ENCODE assay signal across 9 cellular contexts in genomic region chr2:42959148-42959992, GRCh38.
DNase-seq lines count a peak whose midpoint lies in the region; ATAC-seq, FAIRE-seq and TF ChIP-seq lines count a peak whose summit lies in the region.
"Had no signal": no experiment of that assay in that cellular context is flagged by ENCODE, and none has a peak within 500 bp of the region (broad histone marks: within the 10 kb centered on the region; RNA-seq: fewer than 3 reads in every experiment).

No MANE protein-coding gene starts in this region.

- H3K9me3 Mint-ChIP-seq in nephron: no peaks in the 10 kb centered on the region
- H3K9me3 Mint-ChIP-seq in type B pancreatic cell: no peaks in the 10 kb centered on the region
- H3K9me3 Mint-ChIP-seq in stimulated activated effector memory CD8-positive, alpha-beta T cell treated with anti-CD3 and anti-CD28 coated beads, Interleukin-12 subunit alpha, Interleukin-12 subunit beta, amount 100 ng/mL, for 72 hours: no peaks in the 10 kb centered on the region
- H3K9me3 Mint-ChIP-seq: activated naive CD4-positive, alpha-beta T cell treated with anti-CD3 and anti-CD28 coated beads, Interleukin-2, amount 50 U/mL, for 24 hours had no signal

- H3K27ac Mint-ChIP-seq in nephron: peak overlapping the region; percentile 85 to 97 (median 92)
- H3K27ac Mint-ChIP-seq in type B pancreatic cell: peak overlapping the region; percentile 48
- no peak overlapping the region for H3K27ac Mint-ChIP-seq in stimulated activated effector memory CD8-positive, alpha-beta T cell treated with anti-CD3 and anti-CD28 coated beads, Interleukin-12 subunit alpha, Interleukin-12 subunit beta, amount 100 ng/mL, for 72 hours

- TF ChIP-seq CTCF in nephron (IDR thresholded peaks at IDR 0.05; ENCODE audit: unreplicated experiment in 3 of 3): no peak
- no peak for TF ChIP-seq CTCF in type B pancreatic cell (conservative IDR thresholded peaks at IDR 0.05)

- peak; percentile 57 for FAIRE-seq in endometrium (lab: Jason Lieb, UNC)

- H3K36me3 Mint-ChIP-seq in nephron (ENCODE audit: low read depth): no peaks in the 10 kb centered on the region
- no peaks in the 10 kb centered on the region for H3K36me3 Mint-ChIP-seq in type B pancreatic cell
- H3K36me3 Mint-ChIP-seq in stimulated activated effector memory CD8-positive, alpha-beta T cell treated with anti-CD3 and anti-CD28 coated beads, Interleukin-12 subunit alpha, Interleukin-12 subunit beta, amount 100 ng/mL, for 72 hours: no peaks in the 10 kb centered on the region
- H3K36me3 Mint-ChIP-seq: activated naive CD4-positive, alpha-beta T cell treated with anti-CD3 and anti-CD28 coated beads, Interleukin-2, amount 50 U/mL, for 24 hours had no signal

- DNase-seq in MV-4-11 (lab: John Stamatoyannopoulos, UW) (peak; percentile 95), type B pancreatic cell (ENCODE audit: extremely low spot score, unreplicated experiment) (no peak), DMS79 (lab: John Stamatoyannopoulos, UW) (no peak), amniotic stem cell (lab: John Stamatoyannopoulos, UW) (no peak)
- no peak for DNase-seq in stimulated activated effector memory CD8-positive, alpha-beta T cell treated with anti-CD3 and anti-CD28 coated beads, Interleukin-12 subunit alpha, Interleukin-12 subunit beta, amount 100 ng/mL, for 72 hours (ENCODE audit: low spot score in 2 of 2)

- H3K4me1 Mint-ChIP-seq in nephron: peaks cover 66% of the 10 kb centered on the region
- H3K4me1 Mint-ChIP-seq in type B pancreatic cell (ENCODE audit: unreplicated experiment): peaks cover 51% of the 10 kb centered on the region
- H3K4me1 Mint-ChIP-seq in stimulated activated effector memory CD8-positive, alpha-beta T cell treated with anti-CD3 and anti-CD28 coated beads, Interleukin-12 subunit alpha, Interleukin-12 subunit beta, amount 100 ng/mL, for 72 hours: no peaks in the 10 kb centered on the region

- H3K27me3 Mint-ChIP-seq in nephron (ENCODE audit: low read depth) (no peaks in the 10 kb centered on the region), type B pancreatic cell (peaks cover 3% of the 10 kb centered on the region)

- H3K4me3 Mint-ChIP-seq in nephron (peak overlapping the region in 1 of 3 experiments; percentile 61), type B pancreatic cell (no peak overlapping the region)
- no peak overlapping the region for H3K4me3 Mint-ChIP-seq in stimulated activated effector memory CD8-positive, alpha-beta T cell treated with anti-CD3 and anti-CD28 coated beads, Interleukin-12 subunit alpha, Interleukin-12 subunit beta, amount 100 ng/mL, for 72 hours
- H3K4me3 Mint-ChIP-seq: activated naive CD4-positive, alpha-beta T cell treated with anti-CD3 and anti-CD28 coated beads, Interleukin-2, amount 50 U/mL, for 24 hours had no signal

- no peak for ATAC-seq in HG03442 (IDR thresholded peaks at IDR 0.05; ENCODE audit: unreplicated experiment)
- no peak for ATAC-seq in stimulated activated effector memory CD8-positive, alpha-beta T cell treated with anti-CD3 and anti-CD28 coated beads, Interleukin-12 subunit alpha, Interleukin-12 subunit beta, amount 100 ng/mL, for 72 hours
